1 cellular context compared by ENCODE assay signal in genomic region chrX:8726031-8726652, GRCh38.
TF ChIP-seq lines count a peak whose summit lies in the region.

No MANE protein-coding gene starts in this region.

TF ChIP-seq in H1, 55 proteins besides CTCF, POLR2A, EP300 and RAD21 (continued from another document):
- TF ChIP-seq CHD7 (IDR thresholded peaks at IDR 0.05; ENCODE audit: insufficient replicate concordance, low read length) (no peak), EZH2 (IDR thresholded peaks at IDR 0.05; ENCODE audit: low read depth, low read length, severe bottlenecking) (no peak), SIN3A (conservative IDR thresholded peaks at IDR 0.05 in 1 of 2, IDR thresholded peaks at IDR 0.05 in 1 of 2; ENCODE audit: low read depth in 1 of 2, low read length in 2 of 2) (no peak), MAFK (IDR thresholded peaks at IDR 0.05; ENCODE audit: low read depth, low read length) (no peak), KDM5A (IDR thresholded peaks at IDR 0.05; ENCODE audit: low read length) (no peak), TAF7 (optimal IDR thresholded peaks at IDR 0.05; ENCODE audit: borderline replicate concordance, low read depth, low read length) (no peak), JUN (IDR thresholded peaks at IDR 0.05; ENCODE audit: low read depth, low read length) (no peak), KDM1A (IDR thresholded peaks at IDR 0.05; ENCODE audit: borderline replicate concordance, low read length) (no peak), SRF (IDR thresholded peaks at IDR 0.05; ENCODE audit: low read depth, low read length) (no peak), ASH2L (IDR thresholded peaks at IDR 0.05; ENCODE audit: low read length) (no peak), SIRT6 (IDR thresholded peaks at IDR 0.05; ENCODE audit: low read length) (no peak), SP2 (IDR thresholded peaks at IDR 0.05; ENCODE audit: low read length) (no peak)
